Comparison of ENCODE assay signal across 8 cellular contexts in the genomic region with DNA sequence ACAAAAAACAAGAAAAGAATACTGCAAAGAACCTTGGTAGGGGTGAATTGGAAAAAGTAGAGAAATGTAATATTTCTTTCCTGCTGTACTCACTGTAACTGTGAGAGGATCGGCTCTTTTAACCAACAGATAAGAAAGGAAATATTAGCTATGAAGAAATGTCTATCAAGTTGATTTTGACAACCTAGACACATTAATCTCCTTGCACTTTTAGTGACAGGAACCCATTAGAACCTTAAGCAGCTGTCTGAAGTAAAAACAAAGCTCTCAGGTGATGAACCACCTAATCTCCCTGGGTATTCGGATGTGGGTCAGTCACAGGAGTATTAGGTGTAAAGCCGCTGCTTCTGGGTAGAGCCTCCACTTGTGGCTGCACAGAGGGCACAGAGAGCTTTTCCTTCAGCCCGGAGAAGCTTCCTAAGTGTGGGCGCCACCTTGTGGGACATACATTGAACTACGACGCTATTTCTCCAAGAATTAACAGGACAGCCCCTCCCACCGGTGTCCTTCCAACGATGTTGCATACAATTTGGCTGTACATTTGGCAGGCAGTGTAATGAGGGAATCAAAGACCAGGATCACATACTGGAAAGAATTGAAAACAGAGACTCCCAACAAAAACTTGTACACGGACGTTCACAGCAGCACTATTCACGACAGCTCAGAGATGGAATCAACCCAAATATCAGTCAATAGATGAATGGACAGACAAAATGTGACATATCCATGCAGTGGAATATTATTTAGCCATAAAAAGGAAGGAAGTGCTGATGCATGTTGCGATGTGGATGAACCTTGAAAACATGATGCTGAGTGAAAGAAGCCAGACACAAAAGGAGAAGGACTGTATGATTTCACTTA. TPM values are rescaled to one million over a fixed set of nuclear protein-coding genes. Genes with fewer than 3 reads are reported as not detected.
DNase-seq lines count a peak whose midpoint lies in the region; ATAC-seq and TF ChIP-seq lines count a peak whose summit lies in the region.

No MANE protein-coding gene starts in this region.

- H3K4me3 ChIP-seq in CD4-positive, alpha-beta memory T cell (ENCODE audit: low read length in 2 of 2): no peak overlapping the region
- H3K4me3 ChIP-seq in GM23338 (no peak overlapping the region), adrenal gland (no peak overlapping the region), heart right ventricle (no peak overlapping the region), psoas muscle (no peak overlapping the region)

- DNase-seq in CD4-positive, alpha-beta memory T cell: peak; percentile 57 to 65 (median 62)
- DNase-seq in GM23338 (ENCODE audit: low spot score): peak; percentile 95
- DNase-seq in NCI-H1694 treated with DMSO at 0.1 percent for 48 hours (lab: John Stamatoyannopoulos, UW): peak; percentile 70
- peak; percentile 26 to 67 (median 50) for DNase-seq in T-cell
- peak; percentile 77 to 93 (median 87) for DNase-seq in adrenal gland
- peak; percentile 52 to 76 for DNase-seq in heart right ventricle
- peak; percentile 71 to 81 for DNase-seq in psoas muscle

- H3K27me3 ChIP-seq in CD4-positive, alpha-beta memory T cell (ENCODE audit: insufficient read depth, low read length): no peaks in the 10 kb centered on the region
- H3K27me3 ChIP-seq in GM23338 (ENCODE audit: insufficient read depth): no peaks in the 10 kb centered on the region
- no peaks in the 10 kb centered on the region for H3K27me3 ChIP-seq in adrenal gland
- no peaks in the 10 kb centered on the region for H3K27me3 ChIP-seq in heart right ventricle
- H3K27me3 ChIP-seq in psoas muscle (ENCODE audit: insufficient read depth in 3 of 3, low read length in 2 of 3): no peaks in the 10 kb centered on the region

- no peaks in the 10 kb centered on the region for H3F3A ChIP-seq in GM23338 (replicated peaks; ENCODE audit: low read depth)

- peak overlapping the region in 4 of 8 donors; percentile 15 to 39 (median 24) for H3K4me3 Mint-ChIP-seq in CD4-positive, alpha-beta memory T cell
- H3K4me3 Mint-ChIP-seq in GM23338: no peak overlapping the region
- H3K4me3 Mint-ChIP-seq in T-cell: no peak overlapping the region

- no peaks in the 10 kb centered on the region for H3K9me3 ChIP-seq in CD4-positive, alpha-beta memory T cell (ENCODE audit: control insufficient read depth in 1 of 2, low read length in 2 of 2)
- H3K9me3 ChIP-seq in adrenal gland (replicated peaks in 1 of 3) (no peaks in the 10 kb centered on the region), heart right ventricle (no peaks in the 10 kb centered on the region), psoas muscle (no peaks in the 10 kb centered on the region)

- TF ChIP-seq CTCF in GM23338 (conservative IDR thresholded peaks at IDR 0.05; ENCODE audit: low read depth in 2 of 2) (peak; percentile 81 to 95), adrenal gland (IDR thresholded peaks at IDR 0.05) (peak; percentile 77 to 91 (median 87)), heart right ventricle (IDR thresholded peaks at IDR 0.05) (peak; percentile 68 to 87 (median 80)), psoas muscle (IDR thresholded peaks at IDR 0.05) (peak; percentile 77)

- CTCF ChIA-PET in CD4-positive, alpha-beta memory T cell (lab: Charles Lee; ENCODE audit: partially characterized antibody): interaction anchor here (0.7 to 2.3 kb wide), 37 partner anchors 8 to 528 kb away, joined by 3 to 11 read pairs (median 4); a partner anchor contains a TSS
- CTCF ChIA-PET in T-cell (lab: Charles Lee): interaction anchor here (0.5 to 1.3 kb wide), 12 partner anchors 8 to 1702 kb away, joined by 3 to 6 read pairs (median 4); a partner anchor contains a TSS

- no peaks in the 10 kb centered on the region for H3K36me3 Mint-ChIP-seq in CD4-positive, alpha-beta memory T cell
- peaks cover 29% of the 10 kb centered on the region; the same call in 2 of the 3 replicates for H3K36me3 Mint-ChIP-seq in GM23338 (ENCODE audit: low read depth)
- no peaks in the 10 kb centered on the region for H3K36me3 Mint-ChIP-seq in T-cell

- H3K4me2 ChIP-seq in GM23338: no peak overlapping the region

- no peak overlapping the region for H2AFZ ChIP-seq in GM23338

- H3K9me3 Mint-ChIP-seq in CD4-positive, alpha-beta memory T cell: peaks cover 0 to 2% (median 0%) of the 10 kb centered on the region in 8 donors
- H3K9me3 Mint-ChIP-seq in GM23338 (peaks cover 8% of the 10 kb centered on the region; the same call in 2 of the 3 replicates), T-cell (no peaks in the 10 kb centered on the region)

- H3K4me1 Mint-ChIP-seq in CD4-positive, alpha-beta memory T cell: peaks cover 6 to 10% (median 8%) of the 10 kb centered on the region in 4 donors
- H3K4me1 Mint-ChIP-seq in GM23338 (no peaks in the 10 kb centered on the region), T-cell (peaks cover 9 to 11% (median 10%) of the 10 kb centered on the region in 3 donors)

- no peaks in the 10 kb centered on the region for H4K20me1 ChIP-seq in GM23338 (replicated peaks; ENCODE audit: insufficient read depth)

- TF ChIP-seq POLR2A in adrenal gland (IDR thresholded peaks at IDR 0.05): no peak

- POLR2A ChIA-PET in CD4-positive, alpha-beta memory T cell (lab: Charles Lee; ENCODE audit: partially characterized antibody): interaction anchor here (0.6 to 1.2 kb wide), 6 partner anchors 8 to 127 kb away, joined by 3 to 11 read pairs (median 4); a partner anchor contains a TSS
- POLR2A ChIA-PET in T-cell (lab: Charles Lee): interaction anchor here in 1 of 2 donors (0.6 kb wide), 1 partner anchor 1328 kb away, joined by 3 read pairs; no protein-coding TSS in a partner anchor

- H3K9me2 ChIP-seq in GM23338 (ENCODE audit: insufficient read depth): no peaks in the 10 kb centered on the region

- H3K4me1 ChIP-seq in CD4-positive, alpha-beta memory T cell (ENCODE audit: insufficient read depth, low read length): peaks cover 10% of the 10 kb centered on the region
- no peaks in the 10 kb centered on the region for H3K4me1 ChIP-seq in GM23338 (ENCODE audit: insufficient read depth)
- peaks cover 0 to 10% of the 10 kb centered on the region in 2 donors for H3K4me1 ChIP-seq in adrenal gland (replicated peaks in 1 of 2)
- H3K4me1 ChIP-seq in heart right ventricle: peaks cover 0 to 8% (median 4%) of the 10 kb centered on the region in 9 donors
- H3K4me1 ChIP-seq in psoas muscle: peaks cover 7% of the 10 kb centered on the region

- H3K27ac Mint-ChIP-seq in CD4-positive, alpha-beta memory T cell: peak overlapping the region in 1 of 7 donors; percentile 1
- H3K27ac Mint-ChIP-seq in GM23338 (no peak overlapping the region), T-cell (peak overlapping the region in 1 of 2 donors; percentile 24)

- 9 to 11% (median 10%) methylated on average over 12 to 13 of the region's 13 CpGs for WGBS in adrenal gland, 4 donors
- WGBS in heart right ventricle, 2 donors: 15 to 16% methylated on average over 13 of the region's 13 CpGs
- 12 to 15% (median 15%) methylated on average over 13 of the region's 13 CpGs for WGBS in psoas muscle, 3 donors

- ATAC-seq in GM23338: peak; percentile 100
- ATAC-seq in T-cell (replicated peaks in 1 of 4): peak; percentile 87 to 96 (median 92)
- ATAC-seq in heart right ventricle: peak; percentile 86 to 95 (median 88)
- peak; percentile 82 to 97 (median 96) for ATAC-seq in psoas muscle
- no peak for ATAC-seq in GM18517 (IDR thresholded peaks at IDR 0.05; ENCODE audit: unreplicated experiment)

- H3K27me3 Mint-ChIP-seq in CD4-positive, alpha-beta memory T cell: peaks cover 0 to 7% of the 10 kb centered on the region in 2 donors
- H3K27me3 Mint-ChIP-seq in GM23338 (ENCODE audit: insufficient read depth, low read depth, poor library complexity) (peaks cover 2% of the 10 kb centered on the region), T-cell (peaks cover 0 to 7% of the 10 kb centered on the region in 2 donors)

- no peaks in the 10 kb centered on the region for H3K79me2 ChIP-seq in GM23338 (replicated peaks; ENCODE audit: insufficient read depth)

- H3K27ac ChIP-seq in CD4-positive, alpha-beta memory T cell (ENCODE audit: low read depth, low read length): no peak overlapping the region
- H3K27ac ChIP-seq in GM23338 (ENCODE audit: low read depth) (no peak overlapping the region), adrenal gland (peak overlapping the region in 2 of 5 donors; percentile 21 to 36), heart right ventricle (peak overlapping the region in 1 of 10 donors; percentile 22), psoas muscle (peak overlapping the region; percentile 21)

- intact Hi-C loops in CD4-positive, alpha-beta memory T cell (cut with micrococcal nuclease): loop anchor here (1.0 to 2.0 kb wide), 3 partner anchors 60 to 416 kb away; a partner anchor contains a TSS
- intact Hi-C loops in adrenal gland (cut with DNase I) (loop anchor here (5.0 kb wide), 1 partner anchor 56 kb away; no protein-coding TSS in a partner anchor), heart right ventricle (cut with DNase I) (loop anchor here (1.0 to 5.0 kb wide), 4 partner anchors 60 to 61 kb away; no protein-coding TSS in a partner anchor), psoas muscle (cut with DNase I) (loop anchor here (1.0 to 2.0 kb wide), 2 partner anchors 60 kb away; no protein-coding TSS in a partner anchor)

- H3K36me3 ChIP-seq in CD4-positive, alpha-beta memory T cell (ENCODE audit: insufficient read depth, low read length): no peaks in the 10 kb centered on the region
- 0 out of 2 replicates have a peak, but pooled peaks cover 7% of the 10 kb centered on the region for H3K36me3 ChIP-seq in GM23338 (ENCODE audit: insufficient read depth)
- peaks cover 0 to 32% of the 10 kb centered on the region in 2 donors for H3K36me3 ChIP-seq in adrenal gland (replicated peaks in 1 of 2)
- peaks cover 0 to 47% (median 16%) of the 10 kb centered on the region in 9 donors for H3K36me3 ChIP-seq in heart right ventricle
- H3K36me3 ChIP-seq in psoas muscle (ENCODE audit: insufficient read depth in 1 of 2, low read depth in 1 of 2): peaks cover 0 to 44% of the 10 kb centered on the region in 2 donors

RNA-seq across cellular contexts. Expression of a gene that starts 28.9 kb away (rescaled TPM):
- 10 to 100 TPM; 59.6 to 68.1 TPM for total RNA-seq in CD4-positive, alpha-beta memory T cell
- polyA plus RNA-seq in CD4-positive, alpha-beta memory T cell: 10 to 100 TPM; 36.6 to 43.0 TPM
- total RNA-seq in GM23338 (2014; rRNA removed; shearing (Covaris generic)): 77.0 and 107 TPM in 2 replicates
- 39.6 and 41.5 TPM in 2 replicates for polyA plus RNA-seq in GM23338 (2016; fragmentation: Nextera tagmentation; extraction: Ambion mirVana)
- total RNA-seq in T-cell: 10 to 100 TPM; 59.1 to 70.2 (median 65.3) TPM
- 10 to 100 TPM; 33.9 to 62.1 (median 47.2) TPM for total RNA-seq in adrenal gland
- polyA plus RNA-seq in adrenal gland: 10 to 100 TPM; 13.8 to 46.2 (median 14.0) TPM
- total RNA-seq in heart right ventricle: 10 to 100 TPM; 22.1 to 28.6 (median 23.6) TPM
- polyA plus RNA-seq in heart right ventricle: 10 to 100 TPM in 1 of 2 donors, 1 to 10 TPM in 1; 9.1 to 22.6 TPM
- 10 to 100 TPM; 23.9 to 36.0 (median 31.0) TPM for total RNA-seq in psoas muscle
- polyA plus RNA-seq in psoas muscle: 10 to 100 TPM; 21.7 to 41.2 (median 39.8) TPM

RNA-seq across cellular contexts. Expression of a gene that starts 46.4 kb away (rescaled TPM):
- 1 to 10 TPM; 3.0 to 3.1 TPM for total RNA-seq in CD4-positive, alpha-beta memory T cell
- polyA plus RNA-seq in CD4-positive, alpha-beta memory T cell: under 1 TPM; 0.47 to 0.53 TPM
- total RNA-seq in GM23338 (2014; rRNA removed; shearing (Covaris generic)): 7.9 and 14.9 TPM in 2 replicates
- polyA plus RNA-seq in GM23338 (2016; fragmentation: Nextera tagmentation; extraction: Ambion mirVana) (48.5 and 50.5 TPM in 2 replicates), adrenal gland (100 to 1,000 TPM in 2 of 3 donors, 10 to 100 TPM in 1; 52.2 to 263 (median 138) TPM), heart right ventricle (100 to 1,000 TPM in 1 of 2 donors, 10 to 100 TPM in 1; 60.6 to 151 TPM), psoas muscle (100 to 1,000 TPM in 1 of 3 donors, 10 to 100 TPM in 2; 66.6 to 129 (median 90.4) TPM)
- total RNA-seq in T-cell (1 to 10 TPM; 1.3 to 3.5 (median 2.5) TPM), adrenal gland (100 to 1,000 TPM; 302 to 536 (median 428) TPM), heart right ventricle (100 to 1,000 TPM; 240 to 403 (median 348) TPM), psoas muscle (100 to 1,000 TPM; 135 to 212 (median 158) TPM)
